Comparison of ENCODE assay signal across 8 cellular contexts in genomic region chr17:50027639-50028206, GRCh38. TPM values are rescaled to one million over a fixed set of nuclear protein-coding genes. Genes with fewer than 3 reads are reported as not detected.
DNase-seq lines count a peak whose midpoint lies in the region; ATAC-seq and TF ChIP-seq lines count a peak whose summit lies in the region.

No MANE protein-coding gene starts in this region.

- no peaks in the 10 kb centered on the region for H3K9me3 Mint-ChIP-seq in CD4-positive, alpha-beta T cell

- no peaks in the 10 kb centered on the region for H3K9me3 ChIP-seq in PC-9 (ENCODE audit: insufficient read depth, low read depth)
- H3K9me3 ChIP-seq in esophagus squamous epithelium: no peaks in the 10 kb centered on the region
- H3K9me3 ChIP-seq in OCI-LY7 (ENCODE audit: low read length): peaks cover 15% of the 10 kb centered on the region
- no peaks in the 10 kb centered on the region for H3K9me3 ChIP-seq in CD4-positive, alpha-beta T cell (ENCODE audit: control insufficient read depth, low read length)

- H3K4me3 Mint-ChIP-seq in CD4-positive, alpha-beta T cell: no peak overlapping the region

- H3K27me3 Mint-ChIP-seq in CD4-positive, alpha-beta T cell: peaks cover 42% of the 10 kb centered on the region

- CTCF ChIA-PET in PC-9 (lab: Charles Lee) (interaction anchor here (0.5 to 2.0 kb wide), 4 partner anchors 29 to 390 kb away, joined by 3 to 13 read pairs (median 6); partner anchors contain the start of gene ITGA3), OCI-LY7 (lab: Charles Lee; ENCODE audit: unreplicated experiment) (interaction anchor here (1.3 kb wide), 1 partner anchor 59 kb away, joined by 3 read pairs; no protein-coding TSS in a partner anchor)
- CTCF ChIA-PET in CD4-positive, alpha-beta T cell (lab: Charles Lee): interaction anchor here (2.1 to 6.3 kb wide), 2 partner anchors 59 to 67 kb away, joined by 7 to 41 read pairs; no protein-coding TSS in a partner anchor

- H3F3A ChIP-seq in PC-9 (ENCODE audit: insufficient read depth, low read depth): peaks cover 58% of the 10 kb centered on the region

- no peak overlapping the region for H2AFZ ChIP-seq in PC-9
- no peak overlapping the region for H2AFZ ChIP-seq in OCI-LY7 (ENCODE audit: low read length)

- no peak for TF ChIP-seq CTCF in PC-9 (conservative IDR thresholded peaks at IDR 0.05)
- TF ChIP-seq CTCF in esophagus squamous epithelium (IDR thresholded peaks at IDR 0.05): no peak
- no peak for TF ChIP-seq CTCF in omental fat pad (IDR thresholded peaks at IDR 0.05)
- no peak for TF ChIP-seq CTCF in OCI-LY7 (conservative IDR thresholded peaks at IDR 0.05; ENCODE audit: low read length)
- no peak for TF ChIP-seq CTCF in CD4-positive, alpha-beta T cell (IDR thresholded peaks at IDR 0.05)

- no peaks in the 10 kb centered on the region for H3K27me3 ChIP-seq in PC-9 (ENCODE audit: insufficient read depth, low read depth)
- H3K27me3 ChIP-seq in esophagus squamous epithelium: peaks cover 0 to 7% (median 0%) of the 10 kb centered on the region in 4 donors
- peaks cover 20% of the 10 kb centered on the region for H3K27me3 ChIP-seq in CD4-positive, alpha-beta T cell (ENCODE audit: control insufficient read depth, insufficient read depth, low read length)

- H3K4me1 ChIP-seq in PC-9 (replicated peaks; ENCODE audit: insufficient read depth) (peaks cover 48% of the 10 kb centered on the region), esophagus squamous epithelium (peaks cover 15 to 24% (median 18%) of the 10 kb centered on the region in 3 donors), OCI-LY7 (ENCODE audit: insufficient read depth, low read length, poor library complexity, severe bottlenecking) (peaks cover 4% of the 10 kb centered on the region)

- no peaks in the 10 kb centered on the region for H3K9me2 ChIP-seq in PC-9 (ENCODE audit: insufficient read depth)
- H3K9me2 ChIP-seq in OCI-LY7 (ENCODE audit: insufficient read depth, low read length): no peaks in the 10 kb centered on the region

- H3K36me3 Mint-ChIP-seq in CD4-positive, alpha-beta T cell (ENCODE audit: low read depth): no peaks in the 10 kb centered on the region

- no peak overlapping the region for H3K27ac Mint-ChIP-seq in CD4-positive, alpha-beta T cell

- H3K79me2 ChIP-seq in PC-9 (ENCODE audit: low read depth) (no peaks in the 10 kb centered on the region; the same call in 1 of the 2 replicates), OCI-LY7 (ENCODE audit: insufficient read depth, low read depth, low read length) (no peaks in the 10 kb centered on the region)

- peak; percentile 94 for DNase-seq in GM03348 (ENCODE audit: low spot score)
- DNase-seq in PC-9: peak; percentile 90 to 98
- DNase-seq in esophagus squamous epithelium (lab: John Stamatoyannopoulos, UW): no peak
- DNase-seq in omental fat pad (ENCODE audit: low spot score): peak; percentile 48
- DNase-seq in OCI-LY7 (ENCODE audit: low spot score): no peak
- DNase-seq in CD4-positive, alpha-beta T cell: no peak
- DNase-seq in NCI-H1930 (lab: John Stamatoyannopoulos, UW): no peak

- H3K27ac ChIP-seq in PC-9 (peak overlapping the region; percentile 96), esophagus squamous epithelium (peak overlapping the region in 3 of 4 donors; percentile 22 to 68 (median 50)), OCI-LY7 (ENCODE audit: low read depth, low read length, poor library complexity, severe bottlenecking) (no peak overlapping the region)
- no peak overlapping the region for H3K27ac ChIP-seq in CD4-positive, alpha-beta T cell (ENCODE audit: low read depth, low read length)

- H3K36me3 ChIP-seq in PC-9 (ENCODE audit: low read depth): no peaks in the 10 kb centered on the region
- H3K36me3 ChIP-seq in esophagus squamous epithelium: no peaks in the 10 kb centered on the region
- H3K36me3 ChIP-seq in OCI-LY7 (ENCODE audit: insufficient read depth, low read length): no peaks in the 10 kb centered on the region

- peaks cover 11% of the 10 kb centered on the region for H3K4me1 Mint-ChIP-seq in CD4-positive, alpha-beta T cell (ENCODE audit: low read depth)

- H3K4me2 ChIP-seq in PC-9: peak overlapping the region; percentile 89
- no peak overlapping the region for H3K4me2 ChIP-seq in OCI-LY7 (ENCODE audit: low read length)

- intact Hi-C loops in PC-9 (cut with micrococcal nuclease; ENCODE audit: unreplicated experiment): loop anchor here (1.0 to 10.0 kb wide), 6 partner anchors 24 to 267 kb away; no protein-coding TSS in a partner anchor
- intact Hi-C loops in esophagus squamous epithelium (cut with DNase I): loop anchor here (5.0 kb wide), 1 partner anchor 60 kb away; no protein-coding TSS in a partner anchor
- intact Hi-C loops in OCI-LY7 (cut with micrococcal nuclease; ENCODE audit: unreplicated experiment): loop anchor here (1.0 to 2.0 kb wide), 2 partner anchors 60 to 67 kb away; partner anchors contain the start of gene PDK2
- intact Hi-C loops in CD4-positive, alpha-beta T cell (cut with DNase I, micrococcal nuclease): loop anchor here (1.0 to 10.0 kb wide), 4 partner anchors 29 to 270 kb away; partner anchors contain the start of gene ITGA3 (in 2 of the 2)

- POLR2A ChIA-PET in PC-9 (lab: Charles Lee; ENCODE audit: unreplicated experiment) (interaction anchor here (0.6 to 2.8 kb wide), 8 partner anchors 24 to 660 kb away, joined by 4 to 55 read pairs (median 6); partner anchors contain the start of gene ITGA3), OCI-LY7 (lab: Charles Lee) (no interaction called here)
- POLR2A ChIA-PET in CD4-positive, alpha-beta T cell (lab: Charles Lee): interaction anchor here (0.7 kb wide), 1 partner anchor 60 kb away, joined by 3 read pairs; no protein-coding TSS in a partner anchor

- H4K20me1 ChIP-seq in PC-9 (ENCODE audit: insufficient read depth) (no peaks in the 10 kb centered on the region), OCI-LY7 (ENCODE audit: insufficient read depth, low read length) (no peaks in the 10 kb centered on the region)

- 8 to 68% methylated on average over 4 to 5 of the region's 14 CpGs for WGBS in esophagus squamous epithelium, 2 donors

- no peak for TF ChIP-seq POLR2A in esophagus squamous epithelium (IDR thresholded peaks at IDR 0.05)

- H3K4me3 ChIP-seq in PC-9 (peak overlapping the region; percentile 58), esophagus squamous epithelium (peak overlapping the region in 3 of 4 donors; percentile 26 to 54 (median 30)), OCI-LY7 (ENCODE audit: low read depth, low read length, poor library complexity, severe bottlenecking) (no peak overlapping the region)

- ATAC-seq in omental fat pad (ENCODE audit: low FRiP score) (peak; percentile 91), GM21390 (IDR thresholded peaks at IDR 0.05; ENCODE audit: unreplicated experiment) (no peak)
- ATAC-seq in CD4-positive, alpha-beta T cell (ENCODE audit: poor library complexity): no peak

- BruUV-seq in PC-9 (replicated peaks; lab: Mats Ljungman, UMichigan) (no TSS peak), OCI-LY7 (replicated peaks; lab: Mats Ljungman, UMichigan) (no TSS peak)

RNA-seq across cellular contexts. Expression of gene ITGA3, which starts 28.2 kb away (rescaled TPM):
- total RNA-seq in PC-9 (2021) (291 and 327 TPM in 2 replicates), esophagus squamous epithelium (10 to 100 TPM; 44.4 to 86.3 (median 77.0) TPM), omental fat pad (10 to 100 TPM; 28.5 to 99.8 (median 41.2) TPM), OCI-LY7 (2022) (15.2 and 15.6 TPM in 2 replicates)
- 23.2 and 30.7 TPM in 2 replicates for total RNA-seq in OCI-LY7 (2014; rRNA removed; shearing (Covaris generic))
- 1 to 10 TPM; 2.3 to 2.4 TPM for total RNA-seq in CD4-positive, alpha-beta T cell

RNA-seq across cellular contexts. Expression of gene DLX3, which starts 32.7 kb away (rescaled TPM):
- total RNA-seq in PC-9 (2021): 1.2 and 2.0 TPM in 2 replicates
- total RNA-seq in esophagus squamous epithelium: 1 to 10 TPM in 3 of 4 donors, under 1 TPM in 1; 0.76 to 2.0 (median 1.4) TPM
- under 1 TPM in 1 of 4 donors, not detected in 3; 0.28 TPM for total RNA-seq in omental fat pad
- not detected in 2 replicates for total RNA-seq in OCI-LY7 (2014; rRNA removed; shearing (Covaris generic))
- not detected in 2 replicates for total RNA-seq in OCI-LY7 (2022)
- not detected for total RNA-seq in CD4-positive, alpha-beta T cell

RNA-seq across cellular contexts. Expression of gene DLX4, which starts 58.7 kb away (rescaled TPM):
- total RNA-seq in PC-9 (2021) (6.2 and 8.8 TPM in 2 replicates), esophagus squamous epithelium (under 1 TPM in 2 of 4 donors, not detected in 2; 0.13 to 0.67 TPM), omental fat pad (under 1 TPM in 1 of 4 donors, not detected in 3; 0.37 TPM), OCI-LY7 (2022) (0.27 and 1.3 TPM in 2 replicates)
- total RNA-seq in OCI-LY7 (2014; rRNA removed; shearing (Covaris generic)): 0.28 and 0.47 TPM in 2 replicates
- total RNA-seq in CD4-positive, alpha-beta T cell: under 1 TPM; 0.59 to 0.85 TPM

Comparison
In these comparisons a context has a peak if more than half of its experiments do, and no peak if none do; other contexts are left out.
1. DNase-seq: peak in GM03348 (single experiment), PC-9 (2 of 2) and omental fat pad (single experiment); none in esophagus squamous epithelium (single experiment), OCI-LY7 (single experiment), CD4-positive, alpha-beta T cell (0 of 10) and NCI-H1930 (0 of 2).
2. H3K27ac ChIP-seq: peak in PC-9 (single experiment) and esophagus squamous epithelium (3 of 4); none in OCI-LY7 (single experiment) and CD4-positive, alpha-beta T cell (single experiment).
3. RNA of gene ITGA3, which starts 28.2 kb away (total RNA-seq): 291 to 327 TPM in PC-9, 44.4 to 86.3 TPM in esophagus squamous epithelium, 28.5 to 99.8 TPM in omental fat pad and 15.2 to 30.7 TPM in OCI-LY7; 2.3 to 2.4 TPM in CD4-positive, alpha-beta T cell; every median in the first group is over 4 times any median in the second.